9 cellular contexts compared by ENCODE assay signal in the genomic region with DNA sequence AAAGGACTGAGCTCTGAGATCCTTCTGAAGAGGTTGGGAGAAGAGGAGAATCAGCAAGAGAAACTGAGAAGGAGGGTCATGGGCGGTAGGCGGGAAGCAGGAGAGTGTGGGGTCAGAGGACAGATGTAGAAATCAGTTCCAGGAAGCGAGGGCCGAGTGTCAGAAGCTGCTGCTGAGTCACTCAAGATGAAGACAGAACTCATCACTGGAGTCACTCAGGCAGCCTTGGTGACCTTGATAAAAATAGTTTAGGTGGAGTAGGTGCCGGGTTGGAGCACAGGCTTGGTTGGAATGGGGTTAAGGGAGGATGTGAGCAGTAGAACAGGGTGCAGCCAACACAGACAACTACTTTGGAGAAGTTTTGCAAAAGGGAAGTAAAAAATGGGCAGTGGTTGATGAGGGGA. TPM values are rescaled to one million over a fixed set of nuclear protein-coding genes. Genes with fewer than 3 reads are reported as not detected.
A peak's percentile ranks its signal among the peaks of the same experiment; 100 is the strongest.
DNase-seq lines count a peak whose midpoint lies in the region; ATAC-seq and TF ChIP-seq lines count a peak whose summit lies in the region.
"Had no signal": no experiment of that assay in that cellular context is flagged by ENCODE, and none has a peak within 500 bp of the region (broad histone marks: within the 10 kb centered on the region; RNA-seq: fewer than 3 reads in every experiment).

No MANE protein-coding gene starts in this region.

- peak; percentile 97 for ATAC-seq in activated T-helper 17 cell treated with anti-CD3 and anti-CD28 coated beads, Interleukin-2, amount 50 U/mL, for 72 hours (replicated peaks)
- ATAC-seq in GM19035 (IDR thresholded peaks at IDR 0.05; ENCODE audit: unreplicated experiment) = no peak
- no peak for ATAC-seq in GM21717 (IDR thresholded peaks at IDR 0.05; ENCODE audit: unreplicated experiment)

- no peak overlapping the region for H3K9ac ChIP-seq in liver (ENCODE audit: low read depth in 1 of 2, low read length in 2 of 2)

- no peak for TF ChIP-seq EP300 in suprapubic skin (IDR thresholded peaks at IDR 0.05)

- peak; percentile 11 for DNase-seq in activated T-cell treated with anti-CD3 and anti-CD28 coated beads for 24 hours (ENCODE audit: low read depth)
- no peak for DNase-seq in activated T-cell treated with anti-CD3 and anti-CD28 coated beads, Interleukin-2, amount 50 U/mL, for 1 hour
- no peak for DNase-seq in suprapubic skin (ENCODE audit: low spot score in 2 of 2)
- DNase-seq in NCI-H345 (lab: John Stamatoyannopoulos, UW) = no peak
- DNase-seq: colonic mucosa had no signal

- H3K27me3 ChIP-seq in liver (ENCODE audit: control insufficient read depth in 4 of 4, insufficient read depth in 4 of 4, low read length in 3 of 4) (no peaks in the 10 kb centered on the region), suprapubic skin (no peaks in the 10 kb centered on the region)
- H3K27me3 ChIP-seq: colonic mucosa had no signal

- H3K27ac ChIP-seq in liver (ENCODE audit: low read depth in 1 of 2, low read length in 2 of 2) = peak overlapping the region; percentile 28 to 64
- peak overlapping the region; percentile 3 for H3K27ac ChIP-seq in suprapubic skin
- H3K27ac ChIP-seq: colonic mucosa had no signal

- TF ChIP-seq CTCF in liver (IDR thresholded peaks at IDR 0.05; ENCODE audit: low read depth, low read length, missing input control) (no peak), suprapubic skin (IDR thresholded peaks at IDR 0.05) (no peak)

- no peaks in the 10 kb centered on the region for H3K27me3 Mint-ChIP-seq in activated T-helper 17 cell treated with anti-CD3 and anti-CD28 coated beads, Interleukin-2, amount 50 U/mL, for 72 hours

- no peaks in the 10 kb centered on the region for H3K36me3 Mint-ChIP-seq in activated T-helper 17 cell treated with anti-CD3 and anti-CD28 coated beads, Interleukin-2, amount 50 U/mL, for 72 hours (ENCODE audit: low read depth)

- no peaks in the 10 kb centered on the region for H3K36me3 ChIP-seq in liver (ENCODE audit: control insufficient read depth in 4 of 4, insufficient read depth in 3 of 4, low read depth in 1 of 4, low read length in 3 of 4)
- H3K36me3 ChIP-seq in suprapubic skin = no peaks in the 10 kb centered on the region
- H3K36me3 ChIP-seq: colonic mucosa had no signal

- no peak for TF ChIP-seq POLR2A in suprapubic skin (IDR thresholded peaks at IDR 0.05)

- H3K9me3 Mint-ChIP-seq in activated T-helper 17 cell treated with anti-CD3 and anti-CD28 coated beads, Interleukin-2, amount 50 U/mL, for 72 hours = no peaks in the 10 kb centered on the region

- peak overlapping the region; percentile 73 for H3K27ac Mint-ChIP-seq in activated T-helper 17 cell treated with anti-CD3 and anti-CD28 coated beads, Interleukin-2, amount 50 U/mL, for 72 hours

- no peaks in the 10 kb centered on the region for H3K4me1 ChIP-seq in liver (ENCODE audit: control insufficient read depth in 4 of 4, insufficient read depth in 4 of 4, low read length in 3 of 4)
- peaks cover 21% of the 10 kb centered on the region for H3K4me1 ChIP-seq in suprapubic skin
- H3K4me1 ChIP-seq: colonic mucosa had no signal

- H3K4me3 ChIP-seq in liver (ENCODE audit: low read depth in 1 of 3, low read length in 3 of 3) = no peak overlapping the region
- H3K4me3 ChIP-seq in suprapubic skin = no peak overlapping the region
- H3K4me3 ChIP-seq: colonic mucosa had no signal

- 33% methylated on average over 5 of the region's 5 CpGs for WGBS in liver
- WGBS in suprapubic skin = 33% methylated on average over 5 of the region's 5 CpGs

- H3K9me3 ChIP-seq in liver (ENCODE audit: control insufficient read depth in 4 of 4, low read length in 3 of 4) = no peaks in the 10 kb centered on the region
- no peaks in the 10 kb centered on the region for H3K9me3 ChIP-seq in suprapubic skin
- H3K9me3 ChIP-seq: colonic mucosa had no signal

- H3K4me3 Mint-ChIP-seq in activated T-helper 17 cell treated with anti-CD3 and anti-CD28 coated beads, Interleukin-2, amount 50 U/mL, for 72 hours = peak overlapping the region; percentile 70

- H3K4me1 Mint-ChIP-seq in activated T-helper 17 cell treated with anti-CD3 and anti-CD28 coated beads, Interleukin-2, amount 50 U/mL, for 72 hours = peaks cover 18% of the 10 kb centered on the region

- no peak for TF ChIP-seq RAD21 in liver (IDR thresholded peaks at IDR 0.05)

TF ChIP-seq in liver, 16 proteins besides CTCF, POLR2A, EP300 and RAD21 (continues in another document):
- TF ChIP-seq EGR1 (IDR thresholded peaks at IDR 0.05; ENCODE audit: low read depth in 2 of 2) = no peak
- TF ChIP-seq FOXA2 (IDR thresholded peaks at IDR 0.05) = no peak
- no peak for TF ChIP-seq JUND (IDR thresholded peaks at IDR 0.05)
- no peak for TF ChIP-seq HNF4A (conservative IDR thresholded peaks at IDR 0.05)
- TF ChIP-seq RXRA (IDR thresholded peaks at IDR 0.05) = no peak
- no peak for TF ChIP-seq NR2F2 (IDR thresholded peaks at IDR 0.05)
- no peak for TF ChIP-seq FOXA1 (IDR thresholded peaks at IDR 0.05)
- no peak for TF ChIP-seq MAX (IDR thresholded peaks at IDR 0.05)
- TF ChIP-seq REST (IDR thresholded peaks at IDR 0.05) = no peak
- TF ChIP-seq, protein P1, sequence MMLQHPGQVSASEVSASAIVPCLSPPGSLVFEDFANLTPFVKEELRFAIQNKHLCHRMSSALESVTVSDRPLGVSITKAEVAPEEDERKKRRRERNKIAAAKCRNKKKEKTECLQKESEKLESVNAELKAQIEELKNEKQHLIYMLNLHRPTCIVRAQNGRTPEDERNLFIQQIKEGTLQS (IDR thresholded peaks at IDR 0.05) = no peak
- TF ChIP-seq YY1 (IDR thresholded peaks at IDR 0.05) = no peak
- TF ChIP-seq TAF1 (conservative IDR thresholded peaks at IDR 0.05) = no peak
- TF ChIP-seq GABPA (IDR thresholded peaks at IDR 0.05 in 1 of 2, conservative IDR thresholded peaks at IDR 0.05 in 1 of 2) = no peak
- TF ChIP-seq HNF4G (IDR thresholded peaks at IDR 0.05) = no peak
- TF ChIP-seq SP1 (IDR thresholded peaks at IDR 0.05) = no peak

RNA-seq across cellular contexts. Expression of gene ITGAM, which starts 6.1 kb away (rescaled TPM):
- total RNA-seq in activated T-helper 17 cell treated with anti-CD3 and anti-CD28 coated beads, Interleukin-2, amount 50 U/mL, for 72 hours = 1 to 10 TPM; 4.9 to 6.4 TPM
- 10 to 100 TPM in 1 of 2 donors, 1 to 10 TPM in 1; 5.3 to 10.1 TPM for total RNA-seq in liver
- polyA plus RNA-seq in liver = 1 to 10 TPM in 1 of 2 donors, under 1 TPM in 1; 0.65 to 2.9 TPM
- 10 to 100 TPM in 1 of 4 donors, 1 to 10 TPM in 2, under 1 TPM in 1; 0.98 to 14.4 (median 3.8) TPM for total RNA-seq in suprapubic skin

RNA-seq across cellular contexts. Expression of gene PYDC1, which starts 36.7 kb away (rescaled TPM):
- under 1 TPM in 1 of 2 donors, not detected in 1; 0.61 TPM for total RNA-seq in activated T-helper 17 cell treated with anti-CD3 and anti-CD28 coated beads, Interleukin-2, amount 50 U/mL, for 72 hours
- not detected for total RNA-seq in liver
- not detected for polyA plus RNA-seq in liver
- 10 to 100 TPM in 2 of 4 donors, 1 to 10 TPM in 1, not detected in 1; 4.2 to 17.7 (median 13.8) TPM for total RNA-seq in suprapubic skin
- total RNA-seq: colonic mucosa had no signal

RNA-seq across cellular contexts. Expression of gene TRIM72, which starts 39.7 kb away (rescaled TPM):
- total RNA-seq in activated T-helper 17 cell treated with anti-CD3 and anti-CD28 coated beads, Interleukin-2, amount 50 U/mL, for 72 hours = under 1 TPM in 1 of 2 donors, not detected in 1; 0.08 TPM
- total RNA-seq in liver (under 1 TPM in 1 of 2 donors, not detected in 1; under 0.01 TPM), suprapubic skin (under 1 TPM in 2 of 4 donors, not detected in 2; 0.15 to 0.17 TPM)
- under 1 TPM; 0.02 to 0.10 TPM for polyA plus RNA-seq in liver

RNA-seq across cellular contexts. Expression of gene PYCARD, which starts 51.1 kb away (rescaled TPM):
- total RNA-seq in activated T-helper 17 cell treated with anti-CD3 and anti-CD28 coated beads, Interleukin-2, amount 50 U/mL, for 72 hours = 10 to 100 TPM in 1 of 2 donors, 1 to 10 TPM in 1; 9.6 to 25.6 TPM
- total RNA-seq in liver = 10 to 100 TPM in 1 of 2 donors, 1 to 10 TPM in 1; 6.7 to 35.9 TPM
- polyA plus RNA-seq in liver = 10 to 100 TPM in 1 of 2 donors, 1 to 10 TPM in 1; 9.7 to 11.8 TPM
- 100 to 1,000 TPM in 3 of 4 donors, 10 to 100 TPM in 1; 43.8 to 162 (median 121) TPM for total RNA-seq in suprapubic skin
